Comparison of ENCODE assay signal across 32 cellular contexts in genomic region chr9:128905964-128906363, GRCh38. TPM values are rescaled to one million over a fixed set of nuclear protein-coding genes. Genes with fewer than 3 reads are reported as not detected.
DNase-seq lines count a peak whose midpoint lies in the region; ATAC-seq and TF ChIP-seq lines count a peak whose summit lies in the region.
"Had no signal": no experiment of that assay in that cellular context is flagged by ENCODE, and none has a peak within 500 bp of the region (broad histone marks: within the 10 kb centered on the region; RNA-seq: fewer than 3 reads in every experiment).

No MANE protein-coding gene starts in this region.

- POLR2A ChIA-PET in activated CD4-positive, alpha-beta T cell treated with anti-CD3 and anti-CD28 coated beads for 36 hours (lab: Charles Lee), result interaction anchor here (0.6 kb wide), 2 partner anchors 135 to 209 kb away, joined by 3 to 4 read pairs; no protein-coding TSS in a partner anchor
- POLR2A ChIA-PET in CD4-positive, alpha-beta memory T cell (lab: Charles Lee; ENCODE audit: partially characterized antibody), result no interaction called here
- POLR2A ChIA-PET in naive thymus-derived CD4-positive, alpha-beta T cell (lab: Charles Lee), result no interaction called here

- DNase-seq in activated CD4-positive, alpha-beta T cell treated with anti-CD3 and anti-CD28 coated beads, Interleukin-2, amount 10 ng/mL, durations not matched to agents 24 days and 14 days, result no peak
- no peak for DNase-seq in activated CD4-positive, alpha-beta T cell treated with anti-CD3 and anti-CD28 coated beads for 36 hours
- no peak for DNase-seq in CD4-positive, alpha-beta memory T cell
- DNase-seq in naive thymus-derived CD4-positive, alpha-beta T cell, result no peak
- DNase-seq in middle frontal gyrus (ENCODE audit: extremely low spot score, low spot score) (no peak), testis (no peak), DMS79 treated with DMSO at 0.1 percent for 48 hours (lab: John Stamatoyannopoulos, UW) (no peak)
- DNase-seq: activated CD4-positive, alpha-beta memory T cell treated with anti-CD3 and anti-CD28 coated beads for 36 hours; activated effector memory CD4-positive, alpha-beta T cell treated with anti-CD3 and anti-CD28 coated beads, Interleukin-2, amount 50 U/mL, for 16 hours; activated naive CD8-positive, alpha-beta T cell treated with anti-CD3 and anti-CD28 coated beads, Interleukin-2, amount 10 ng/mL, durations not matched to agents 7 days and 5 days; activated T-cell treated with anti-CD3 and anti-CD28 coated beads for 4 hours; body of pancreas; cerebellar nuclear complex; DMS53; GDM1; H7; hypothalamus; NCI-H1092; NCI-H187; NCI-H2171 treated with DMSO at 0.1 percent for 48 hours; NCI-H524; NK-92 treated with Interleukin-12 subunit alpha and Interleukin-12 subunit beta, amount 100 ng/mL, for 24 hours; PC-9; SHP77 treated with DMSO at 0.1 percent for 48 hours; stimulated activated CD4-positive, alpha-beta T cell treated with anti-CD3 and anti-CD28 coated beads, Interleukin-2, amount 100 ng/mL, for 24 hours; T-helper 9 cell; uterus had no signal

- H3K27me3 Mint-ChIP-seq in activated CD4-positive, alpha-beta T cell treated with anti-CD3 and anti-CD28 coated beads, Interleukin-2, amount 10 ng/mL, durations not matched to agents 24 days and 14 days, result no peaks in the 10 kb centered on the region
- no peaks in the 10 kb centered on the region for H3K27me3 Mint-ChIP-seq in activated CD4-positive, alpha-beta T cell treated with anti-CD3 and anti-CD28 coated beads for 36 hours
- H3K27me3 Mint-ChIP-seq in CD4-positive, alpha-beta memory T cell, result no peaks in the 10 kb centered on the region
- no peaks in the 10 kb centered on the region for H3K27me3 Mint-ChIP-seq in naive thymus-derived CD4-positive, alpha-beta T cell
- H3K27me3 Mint-ChIP-seq: activated CD4-positive, alpha-beta memory T cell treated with anti-CD3 and anti-CD28 coated beads for 36 hours; activated naive CD8-positive, alpha-beta T cell treated with anti-CD3 and anti-CD28 coated beads, Interleukin-2, amount 10 ng/mL, durations not matched to agents 7 days and 5 days; IgD-negative memory B cell had no signal

- CTCF ChIA-PET in activated CD4-positive, alpha-beta T cell treated with anti-CD3 and anti-CD28 coated beads for 36 hours (lab: Charles Lee), result interaction anchor here (0.7 to 0.9 kb wide), 2 partner anchors 19 to 268 kb away, joined by 3 read pairs; no protein-coding TSS in a partner anchor
- CTCF ChIA-PET in CD4-positive, alpha-beta memory T cell (lab: Charles Lee; ENCODE audit: partially characterized antibody), result no interaction called here
- CTCF ChIA-PET in naive thymus-derived CD4-positive, alpha-beta T cell (lab: Charles Lee), result no interaction called here

- peak overlapping the region; percentile 17 for H3K27ac Mint-ChIP-seq in activated CD4-positive, alpha-beta T cell treated with anti-CD3 and anti-CD28 coated beads, Interleukin-2, amount 10 ng/mL, durations not matched to agents 24 days and 14 days
- H3K27ac Mint-ChIP-seq in activated CD4-positive, alpha-beta T cell treated with anti-CD3 and anti-CD28 coated beads for 36 hours, result no peak overlapping the region
- peak overlapping the region in 6 of 7 donors; percentile 19 to 83 (median 69) for H3K27ac Mint-ChIP-seq in CD4-positive, alpha-beta memory T cell
- peak overlapping the region; percentile 33 to 91 (median 80) for H3K27ac Mint-ChIP-seq in naive thymus-derived CD4-positive, alpha-beta T cell
- H3K27ac Mint-ChIP-seq: activated CD4-positive, alpha-beta memory T cell treated with anti-CD3 and anti-CD28 coated beads for 36 hours had no signal

- WGBS in testis, 2 donors, result 82 to 93% methylated on average over 7 of the region's 7 CpGs

- no peak for TF ChIP-seq POLR2A in testis (IDR thresholded peaks at IDR 0.05)

- H3K4me1 ChIP-seq in CD4-positive, alpha-beta memory T cell (ENCODE audit: insufficient read depth, low read length), result peaks cover 64% of the 10 kb centered on the region
- peaks cover 34% of the 10 kb centered on the region in 2 donors for H3K4me1 ChIP-seq in naive thymus-derived CD4-positive, alpha-beta T cell (ENCODE audit: control insufficient read depth in 2 of 2, insufficient read depth in 2 of 2, low read length in 2 of 2)
- peaks cover 39% of the 10 kb centered on the region for H3K4me1 ChIP-seq in testis
- H3K4me1 ChIP-seq: parathyroid adenoma had no signal

- no peaks in the 10 kb centered on the region for H3K9me3 Mint-ChIP-seq in activated CD4-positive, alpha-beta T cell treated with anti-CD3 and anti-CD28 coated beads, Interleukin-2, amount 10 ng/mL, durations not matched to agents 24 days and 14 days
- no peaks in the 10 kb centered on the region for H3K9me3 Mint-ChIP-seq in activated CD4-positive, alpha-beta T cell treated with anti-CD3 and anti-CD28 coated beads for 36 hours (ENCODE audit: low read depth)
- no peaks in the 10 kb centered on the region for H3K9me3 Mint-ChIP-seq in CD4-positive, alpha-beta memory T cell
- no peaks in the 10 kb centered on the region for H3K9me3 Mint-ChIP-seq in naive thymus-derived CD4-positive, alpha-beta T cell
- H3K9me3 Mint-ChIP-seq: activated CD4-positive, alpha-beta memory T cell treated with anti-CD3 and anti-CD28 coated beads for 36 hours; activated naive CD8-positive, alpha-beta T cell treated with anti-CD3 and anti-CD28 coated beads, Interleukin-2, amount 10 ng/mL, durations not matched to agents 7 days and 5 days; IgD-negative memory B cell had no signal

- H3K27me3 ChIP-seq in CD4-positive, alpha-beta memory T cell (ENCODE audit: insufficient read depth, low read length), result no peaks in the 10 kb centered on the region
- H3K27me3 ChIP-seq in naive thymus-derived CD4-positive, alpha-beta T cell (ENCODE audit: control insufficient read depth in 2 of 2, insufficient read depth in 2 of 2, low read length in 2 of 2), result no peaks in the 10 kb centered on the region
- H3K27me3 ChIP-seq in testis, result no peaks in the 10 kb centered on the region
- H3K27me3 ChIP-seq: body of pancreas, uterus had no signal

- H3K36me3 Mint-ChIP-seq in activated CD4-positive, alpha-beta T cell treated with anti-CD3 and anti-CD28 coated beads, Interleukin-2, amount 10 ng/mL, durations not matched to agents 24 days and 14 days (ENCODE audit: low read depth), result peaks cover 29% of the 10 kb centered on the region
- H3K36me3 Mint-ChIP-seq in activated CD4-positive, alpha-beta T cell treated with anti-CD3 and anti-CD28 coated beads for 36 hours (ENCODE audit: low read depth), result peaks cover 21% of the 10 kb centered on the region
- peaks cover 25 to 32% of the 10 kb centered on the region in 2 donors for H3K36me3 Mint-ChIP-seq in CD4-positive, alpha-beta memory T cell
- peaks cover 11 to 31% (median 17%) of the 10 kb centered on the region in 5 donors for H3K36me3 Mint-ChIP-seq in naive thymus-derived CD4-positive, alpha-beta T cell

- intact Hi-C loops in activated CD4-positive, alpha-beta T cell treated with anti-CD3 and anti-CD28 coated beads, Interleukin-2, amount 10 ng/mL, durations not matched to agents 24 days and 14 days (cut with micrococcal nuclease), result no loop called here
- intact Hi-C loops in activated CD4-positive, alpha-beta T cell treated with anti-CD3 and anti-CD28 coated beads for 36 hours (cut with DNase I, micrococcal nuclease), result no loop called here
- intact Hi-C loops in CD4-positive, alpha-beta memory T cell (cut with micrococcal nuclease), result no loop called here
- intact Hi-C loops in naive thymus-derived CD4-positive, alpha-beta T cell (cut with micrococcal nuclease), result no loop called here
- intact Hi-C loops in testis (cut with DNase I; ENCODE audit: low total_unique reads), result no loop called here

- ATAC-seq in activated CD4-positive, alpha-beta T cell treated with anti-CD3 and anti-CD28 coated beads for 36 hours, result no peak
- no peak for ATAC-seq in naive thymus-derived CD4-positive, alpha-beta T cell
- ATAC-seq: body of pancreas had no signal

- H3K36me3 ChIP-seq in CD4-positive, alpha-beta memory T cell (ENCODE audit: insufficient read depth, low read length), result peaks cover 38% of the 10 kb centered on the region
- peaks cover 10 to 42% (median 19%) of the 10 kb centered on the region in 3 experiments for H3K36me3 ChIP-seq in naive thymus-derived CD4-positive, alpha-beta T cell (ENCODE audit: control insufficient read depth in 2 of 3, insufficient read depth in 3 of 3, low read length in 3 of 3)
- H3K36me3 ChIP-seq in testis (ENCODE audit: low read depth, missing control alignments), result no peaks in the 10 kb centered on the region
- H3K36me3 ChIP-seq: uterus had no signal

- no peak for TF ChIP-seq CTCF in testis (IDR thresholded peaks at IDR 0.05)

- H3K27ac ChIP-seq in CD4-positive, alpha-beta memory T cell (ENCODE audit: low read depth, low read length), result no peak overlapping the region
- H3K27ac ChIP-seq in angular gyrus (ENCODE audit: low read depth, low read length) (peak overlapping the region; percentile 55), testis (no peak overlapping the region)
- no peak overlapping the region for H3K27ac ChIP-seq in naive thymus-derived CD4-positive, alpha-beta T cell (ENCODE audit: low read depth, low read length)
- H3K27ac ChIP-seq: body of pancreas, parathyroid adenoma, PC-9, VCaP had no signal

- H3K9me3 ChIP-seq in CD4-positive, alpha-beta memory T cell (ENCODE audit: control insufficient read depth in 1 of 2, low read length in 2 of 2), result no peaks in the 10 kb centered on the region
- H3K9me3 ChIP-seq in naive thymus-derived CD4-positive, alpha-beta T cell (ENCODE audit: control insufficient read depth in 2 of 3, low read length in 3 of 3), result no peaks in the 10 kb centered on the region
- H3K9me3 ChIP-seq in testis, result no peaks in the 10 kb centered on the region
- H3K9me3 ChIP-seq: body of pancreas, uterus had no signal

- no peak overlapping the region for H3K4me3 Mint-ChIP-seq in activated CD4-positive, alpha-beta T cell treated with anti-CD3 and anti-CD28 coated beads, Interleukin-2, amount 10 ng/mL, durations not matched to agents 24 days and 14 days
- H3K4me3 Mint-ChIP-seq in activated CD4-positive, alpha-beta T cell treated with anti-CD3 and anti-CD28 coated beads for 36 hours, result no peak overlapping the region
- H3K4me3 Mint-ChIP-seq in CD4-positive, alpha-beta memory T cell, result no peak overlapping the region
- no peak overlapping the region for H3K4me3 Mint-ChIP-seq in naive thymus-derived CD4-positive, alpha-beta T cell
- H3K4me3 Mint-ChIP-seq: activated CD4-positive, alpha-beta memory T cell treated with anti-CD3 and anti-CD28 coated beads for 36 hours; activated naive CD8-positive, alpha-beta T cell treated with anti-CD3 and anti-CD28 coated beads, Interleukin-2, amount 10 ng/mL, durations not matched to agents 7 days and 5 days had no signal

- peaks cover 41% of the 10 kb centered on the region for H3K4me1 Mint-ChIP-seq in activated CD4-positive, alpha-beta T cell treated with anti-CD3 and anti-CD28 coated beads, Interleukin-2, amount 10 ng/mL, durations not matched to agents 24 days and 14 days
- H3K4me1 Mint-ChIP-seq in activated CD4-positive, alpha-beta T cell treated with anti-CD3 and anti-CD28 coated beads for 36 hours, result peaks cover 47% of the 10 kb centered on the region
- H3K4me1 Mint-ChIP-seq in CD4-positive, alpha-beta memory T cell, result peaks cover 19 to 81% (median 48%) of the 10 kb centered on the region in 4 donors
- H3K4me1 Mint-ChIP-seq in naive thymus-derived CD4-positive, alpha-beta T cell, result peaks cover 23 to 74% (median 58%) of the 10 kb centered on the region in 7 donors

- no peak overlapping the region for H3K4me3 ChIP-seq in CD4-positive, alpha-beta memory T cell (ENCODE audit: low read length in 2 of 2)
- H3K4me3 ChIP-seq in naive thymus-derived CD4-positive, alpha-beta T cell (ENCODE audit: low read length), result no peak overlapping the region
- no peak overlapping the region for H3K4me3 ChIP-seq in testis
- H3K4me3 ChIP-seq: body of pancreas, PC-9, uterus had no signal

RNA-seq across cellular contexts. Expression of gene PHYHD1, which starts 14.8 kb away (rescaled TPM):
- 0.45 and 0.47 TPM in 2 replicates for total RNA-seq in activated CD4-positive, alpha-beta T cell treated with anti-CD3 and anti-CD28 coated beads, Interleukin-2, amount 10 ng/mL, durations not matched to agents 24 days and 14 days
- under 1 TPM; 0.21 to 0.44 TPM for total RNA-seq in activated CD4-positive, alpha-beta T cell treated with anti-CD3 and anti-CD28 coated beads for 36 hours
- total RNA-seq in CD4-positive, alpha-beta memory T cell, result 1 to 10 TPM; 1.7 to 2.2 TPM
- not detected for polyA plus RNA-seq in CD4-positive, alpha-beta memory T cell
- total RNA-seq in naive thymus-derived CD4-positive, alpha-beta T cell, result 1 to 10 TPM; 1.1 to 3.2 (median 3.1) TPM
- polyA plus RNA-seq in naive thymus-derived CD4-positive, alpha-beta T cell, result 1 to 10 TPM; 3.0 to 5.1 TPM
- total RNA-seq in testis, result 10 to 100 TPM; 10.9 to 18.5 TPM
- 15.1 TPM for polyA plus RNA-seq in testis (ENCODE audit: insufficient read depth, low read depth, low replicate concordance)
- polyA plus RNA-seq: neural cell had no signal

RNA-seq across cellular contexts. Expression of gene LRRC8A, which starts 24.0 kb away (rescaled TPM):
- 27.7 and 28.4 TPM in 2 replicates for total RNA-seq in activated CD4-positive, alpha-beta T cell treated with anti-CD3 and anti-CD28 coated beads, Interleukin-2, amount 10 ng/mL, durations not matched to agents 24 days and 14 days
- 10 to 100 TPM; 14.9 to 15.5 TPM for total RNA-seq in activated CD4-positive, alpha-beta T cell treated with anti-CD3 and anti-CD28 coated beads for 36 hours
- 10 to 100 TPM; 24.4 to 26.4 TPM for total RNA-seq in CD4-positive, alpha-beta memory T cell
- 10 to 100 TPM; 18.7 to 40.6 TPM for polyA plus RNA-seq in CD4-positive, alpha-beta memory T cell
- 10 to 100 TPM; 31.3 to 48.8 (median 34.5) TPM for total RNA-seq in naive thymus-derived CD4-positive, alpha-beta T cell
- 10 to 100 TPM; 24.2 to 54.0 TPM for polyA plus RNA-seq in naive thymus-derived CD4-positive, alpha-beta T cell
- total RNA-seq in testis, result 10 to 100 TPM; 54.3 to 61.3 TPM
- polyA plus RNA-seq in testis (ENCODE audit: insufficient read depth, low read depth, low replicate concordance), result 30.9 TPM

RNA-seq across cellular contexts. Expression of gene KYAT1, which starts 24.2 kb away (rescaled TPM):
- 11.7 and 14.4 TPM in 2 replicates for total RNA-seq in activated CD4-positive, alpha-beta T cell treated with anti-CD3 and anti-CD28 coated beads, Interleukin-2, amount 10 ng/mL, durations not matched to agents 24 days and 14 days
- 10 to 100 TPM; 14.8 to 18.5 TPM for total RNA-seq in activated CD4-positive, alpha-beta T cell treated with anti-CD3 and anti-CD28 coated beads for 36 hours
- 10 to 100 TPM in 1 of 2 experiments, 1 to 10 TPM in 1; 9.8 to 12.4 TPM for total RNA-seq in CD4-positive, alpha-beta memory T cell
- 10 to 100 TPM; 11.0 to 11.6 TPM for polyA plus RNA-seq in CD4-positive, alpha-beta memory T cell
- total RNA-seq in naive thymus-derived CD4-positive, alpha-beta T cell, result 10 to 100 TPM in 4 of 5 experiments, 1 to 10 TPM in 1; 7.2 to 18.2 (median 14.8) TPM
- 10 to 100 TPM in 1 of 2 donors, 1 to 10 TPM in 1; 9.8 to 14.2 TPM for polyA plus RNA-seq in naive thymus-derived CD4-positive, alpha-beta T cell
- total RNA-seq in testis, result 10 to 100 TPM; 14.0 to 18.0 TPM
- 11.6 TPM for polyA plus RNA-seq in testis (ENCODE audit: insufficient read depth, low read depth, low replicate concordance)

RNA-seq across cellular contexts. Expression of gene DOLK, which starts 41.4 kb away (rescaled TPM):
- 15.2 and 15.9 TPM in 2 replicates for total RNA-seq in activated CD4-positive, alpha-beta T cell treated with anti-CD3 and anti-CD28 coated beads, Interleukin-2, amount 10 ng/mL, durations not matched to agents 24 days and 14 days
- total RNA-seq in activated CD4-positive, alpha-beta T cell treated with anti-CD3 and anti-CD28 coated beads for 36 hours, result 1 to 10 TPM; 4.8 to 5.0 TPM
- 10 to 100 TPM in 1 of 2 experiments, 1 to 10 TPM in 1; 9.9 to 12.9 TPM for total RNA-seq in CD4-positive, alpha-beta memory T cell
- 10 to 100 TPM in 1 of 2 donors, 1 to 10 TPM in 1; 9.1 to 11.7 TPM for polyA plus RNA-seq in CD4-positive, alpha-beta memory T cell
- 10 to 100 TPM in 2 of 5 experiments, 1 to 10 TPM in 3; 6.0 to 12.8 (median 9.5) TPM for total RNA-seq in naive thymus-derived CD4-positive, alpha-beta T cell
- 10 to 100 TPM in 1 of 2 donors, 1 to 10 TPM in 1; 7.6 to 10.5 TPM for polyA plus RNA-seq in naive thymus-derived CD4-positive, alpha-beta T cell
- total RNA-seq in testis, result 10 to 100 TPM; 26.4 to 29.4 TPM
- polyA plus RNA-seq in testis (ENCODE audit: insufficient read depth, low read depth, low replicate concordance), result 36.9 TPM

RNA-seq across cellular contexts. Expression of gene NUP188, which starts 41.5 kb away (rescaled TPM):
- total RNA-seq in activated CD4-positive, alpha-beta T cell treated with anti-CD3 and anti-CD28 coated beads, Interleukin-2, amount 10 ng/mL, durations not matched to agents 24 days and 14 days, result 162 and 176 TPM in 2 replicates
- total RNA-seq in activated CD4-positive, alpha-beta T cell treated with anti-CD3 and anti-CD28 coated beads for 36 hours, result 100 to 1,000 TPM; 102 to 124 TPM
- total RNA-seq in CD4-positive, alpha-beta memory T cell, result 10 to 100 TPM; 70.1 to 70.8 TPM
- polyA plus RNA-seq in CD4-positive, alpha-beta memory T cell, result 10 to 100 TPM; 27.2 to 39.4 TPM
- total RNA-seq in naive thymus-derived CD4-positive, alpha-beta T cell, result 10 to 100 TPM; 55.7 to 98.7 (median 63.7) TPM
- polyA plus RNA-seq in naive thymus-derived CD4-positive, alpha-beta T cell, result 10 to 100 TPM; 24.8 to 39.5 TPM
- 100 to 1,000 TPM; 165 to 184 TPM for total RNA-seq in testis
- polyA plus RNA-seq in testis (ENCODE audit: insufficient read depth, low read depth, low replicate concordance), result 241 TPM
